In the genomic region with DNA sequence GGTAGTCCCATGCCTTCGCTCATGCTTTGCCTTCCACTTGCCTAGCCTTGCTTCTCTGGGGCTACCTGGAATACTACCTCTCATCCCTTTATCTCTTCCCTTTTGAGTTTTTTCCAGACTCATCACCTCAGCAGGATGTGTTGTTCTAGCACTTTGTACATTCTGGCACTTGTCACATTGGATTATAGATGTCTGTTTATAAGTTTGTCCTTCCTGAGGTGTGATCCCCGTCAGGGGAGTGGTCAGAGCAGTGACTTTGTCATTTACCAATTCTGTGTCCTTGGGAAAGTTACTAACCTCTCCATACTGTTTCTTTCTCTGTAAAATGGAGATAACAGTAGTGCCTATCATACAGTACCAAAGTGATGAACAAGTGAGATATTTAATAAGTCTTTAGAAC, we compare ENCODE assay signal across 30 cellular contexts.
"Had no signal": no experiment of that assay in that cellular context is flagged by ENCODE, and none has a peak within 500 bp of the region (broad histone marks: within the 10 kb centered on the region; RNA-seq: fewer than 3 reads in every experiment).

No MANE protein-coding gene starts in this region.

- DNase-seq: activated CD4-positive, alpha-beta memory T cell treated with anti-CD3 and anti-CD28 coated beads, Interleukin-2, amount 10 ng/mL, durations not matched to agents 7 days and 5 days; activated CD4-positive, alpha-beta T cell treated with anti-CD3 and anti-CD28 coated beads for 1 hour; activated CD4-positive, alpha-beta T cell treated with anti-CD3 and anti-CD28 coated beads for 4 hours; activated CD4-positive, alpha-beta T cell treated with anti-CD3 and anti-CD28 coated beads, Interleukin-2, amount 10 ng/mL, durations not matched to agents 7 days and 5 days; activated CD4-positive, alpha-beta T cell treated with anti-CD3 and anti-CD28 coated beads, Interleukin-2, amount 50 U/mL, for 4 hours; activated CD8-positive, alpha-beta memory T cell treated with anti-CD3 and anti-CD28 coated beads for 24 hours; activated effector memory CD4-positive, alpha-beta T cell treated with Interleukin-2 at 50 U/mL for 16 hours; activated gamma-delta T cell treated with Interleukin-2 at 50 U/mL for 16 hours; activated naive CD4-positive, alpha-beta T cell treated with anti-CD3 and anti-CD28 coated beads, Interleukin-2, amount 50 U/mL, for 16 hours; activated naive CD4-positive, alpha-beta T cell treated with Interleukin-2 at 50 U/mL for 16 hours; activated T-cell treated with anti-CD3 and anti-CD28 coated beads, Interleukin-2, amount 50 U/mL, for 4 hours; amniotic stem cell; anterior cingulate cortex; brain microvascular endothelial cell; caudate nucleus; cortex of kidney; dermis blood vessel endothelial cell; effector CD4-positive, alpha-beta T cell; effector memory CD8-positive, alpha-beta T cell; erythroblast; foreskin keratinocyte; gastrocnemius medialis; glutamatergic neuron; heart left ventricle; T-helper 17 cell; T1000 had no signal

- H3K9me3 Mint-ChIP-seq: activated CD4-positive, alpha-beta memory T cell treated with anti-CD3 and anti-CD28 coated beads, Interleukin-2, amount 10 ng/mL, durations not matched to agents 7 days and 5 days; activated CD4-positive, alpha-beta T cell treated with anti-CD3 and anti-CD28 coated beads, Interleukin-2, amount 10 ng/mL, durations not matched to agents 7 days and 5 days; activated T-cell treated with anti-CD3 and anti-CD28 coated beads, Interleukin-2, amount 50 U/mL, for 4 hours; activated T-helper 17 cell treated with anti-CD3 and anti-CD28 coated beads, Interleukin-2, amount 50 U/mL, for 72 hours; effector memory CD8-positive, alpha-beta T cell; T-helper 2 cell treated with Interferon-gamma antibody and Interleukin-4, amounts not matched to agents 5 μg/mL and 100 μg/mL, for 36 hours had no signal

- H3K27me3 Mint-ChIP-seq: activated CD4-positive, alpha-beta memory T cell treated with anti-CD3 and anti-CD28 coated beads, Interleukin-2, amount 10 ng/mL, durations not matched to agents 7 days and 5 days; activated CD4-positive, alpha-beta T cell treated with anti-CD3 and anti-CD28 coated beads, Interleukin-2, amount 10 ng/mL, durations not matched to agents 7 days and 5 days; activated naive CD8-positive, alpha-beta T cell; activated T-helper 17 cell treated with anti-CD3 and anti-CD28 coated beads, Interleukin-2, amount 50 U/mL, for 72 hours; effector memory CD8-positive, alpha-beta T cell; T-helper 17 cell had no signal

- H3K27ac Mint-ChIP-seq: activated CD4-positive, alpha-beta memory T cell treated with anti-CD3 and anti-CD28 coated beads, Interleukin-2, amount 10 ng/mL, durations not matched to agents 7 days and 5 days; activated CD4-positive, alpha-beta T cell treated with anti-CD3 and anti-CD28 coated beads, Interleukin-2, amount 10 ng/mL, durations not matched to agents 7 days and 5 days; activated naive CD8-positive, alpha-beta T cell; activated T-helper 17 cell treated with anti-CD3 and anti-CD28 coated beads, Interleukin-2, amount 50 U/mL, for 72 hours; effector memory CD8-positive, alpha-beta T cell; T-helper 17 cell; T-helper 2 cell treated with Interferon-gamma antibody and Interleukin-4, amounts not matched to agents 5 μg/mL and 100 μg/mL, for 36 hours had no signal

- ATAC-seq: activated T-cell treated with anti-CD3 and anti-CD28 coated beads, Interleukin-2, amount 50 U/mL, for 4 hours; activated T-helper 17 cell treated with anti-CD3 and anti-CD28 coated beads, Interleukin-2, amount 50 U/mL, for 72 hours; effector memory CD8-positive, alpha-beta T cell; foreskin keratinocyte; gastrocnemius medialis; T-helper 17 cell had no signal

- H3K27me3 ChIP-seq: brain microvascular endothelial cell, esophagus muscularis mucosa, foreskin keratinocyte, gastrocnemius medialis, heart left ventricle had no signal

- H3K4me3 Mint-ChIP-seq: activated CD4-positive, alpha-beta memory T cell treated with anti-CD3 and anti-CD28 coated beads, Interleukin-2, amount 10 ng/mL, durations not matched to agents 7 days and 5 days; activated CD4-positive, alpha-beta T cell treated with anti-CD3 and anti-CD28 coated beads, Interleukin-2, amount 10 ng/mL, durations not matched to agents 7 days and 5 days; activated naive CD8-positive, alpha-beta T cell; activated T-cell treated with anti-CD3 and anti-CD28 coated beads, Interleukin-2, amount 50 U/mL, for 4 hours; activated T-helper 17 cell treated with anti-CD3 and anti-CD28 coated beads, Interleukin-2, amount 50 U/mL, for 72 hours; effector memory CD8-positive, alpha-beta T cell; T-helper 17 cell; T-helper 2 cell treated with Interferon-gamma antibody and Interleukin-4, amounts not matched to agents 5 μg/mL and 100 μg/mL, for 36 hours had no signal

- H3K27ac ChIP-seq: brain microvascular endothelial cell, esophagus muscularis mucosa, foreskin keratinocyte, gastrocnemius medialis, heart left ventricle had no signal

- H3K4me3 ChIP-seq: esophagus muscularis mucosa, gastrocnemius medialis, heart left ventricle had no signal

- H3K36me3 ChIP-seq: brain microvascular endothelial cell had no signal

- H3K9me3 ChIP-seq: esophagus muscularis mucosa, gastrocnemius medialis, heart left ventricle had no signal
